8 cellular contexts compared by ENCODE assay signal in genomic region chr19:36572593-36573019, GRCh38. TPM values are rescaled to one million over a fixed set of nuclear protein-coding genes. Genes with fewer than 3 reads are reported as not detected.
DNase-seq lines count a peak whose midpoint lies in the region; ATAC-seq, FAIRE-seq and TF ChIP-seq lines count a peak whose summit lies in the region.

No MANE protein-coding gene starts in this region.

- H3K36me3 ChIP-seq in CD4-positive, CD25-positive, alpha-beta regulatory T cell (ENCODE audit: control insufficient read depth, insufficient read depth, low read length) = peaks cover 32% of the 10 kb centered on the region
- H3K36me3 ChIP-seq in OCI-LY7 (ENCODE audit: insufficient read depth, low read length) = peaks cover 70% of the 10 kb centered on the region
- H3K36me3 ChIP-seq in endothelial cell of umbilical vein (ENCODE audit: control insufficient read depth in 2 of 2, extremely low read depth in 1 of 2, insufficient read depth in 2 of 2, low read length in 2 of 2) = peaks cover 0 to 3% of the 10 kb centered on the region in 2 experiments
- H3K36me3 ChIP-seq in osteoblast (ENCODE audit: insufficient read depth, low read length) = peaks cover 12% of the 10 kb centered on the region

- H4K20me1 ChIP-seq in OCI-LY7 (ENCODE audit: insufficient read depth, low read length) = no peaks in the 10 kb centered on the region
- no peaks in the 10 kb centered on the region for H4K20me1 ChIP-seq in endothelial cell of umbilical vein (replicated peaks; ENCODE audit: control insufficient read depth, extremely low read depth, insufficient read depth, low read length)
- H4K20me1 ChIP-seq in osteoblast (ENCODE audit: insufficient read depth, low read length) = no peaks in the 10 kb centered on the region

- dilution Hi-C loops in endothelial cell of umbilical vein (cut with MboI; ENCODE audit: extremely low pct_ligation_motif_present, low sequenced_read_pairs) = no loop called here

- no peak for TF ChIP-seq POLR2A in endothelial cell of umbilical vein (IDR thresholded peaks at IDR 0.05; ENCODE audit: low read depth, low read length)

- H3K4me1 ChIP-seq in CD4-positive, CD25-positive, alpha-beta regulatory T cell (ENCODE audit: control insufficient read depth, insufficient read depth, low read length, poor library complexity, severe bottlenecking) = peaks cover 21% of the 10 kb centered on the region
- H3K4me1 ChIP-seq in OCI-LY7 (ENCODE audit: insufficient read depth, low read length, poor library complexity, severe bottlenecking) (peaks cover 19% of the 10 kb centered on the region), endothelial cell of umbilical vein (ENCODE audit: control insufficient read depth, extremely low read depth, insufficient read depth, low read length) (peaks cover 8% of the 10 kb centered on the region), osteoblast (ENCODE audit: insufficient read depth, low read length) (peaks cover 12% of the 10 kb centered on the region)

- POLR2A ChIA-PET in OCI-LY7 (lab: Charles Lee) = interaction anchor here (0.7 to 1.1 kb wide), 3 partner anchors 20 to 384 kb away, joined by 3 to 4 read pairs (median 3); partner anchors contain the start of gene ZNF260
- POLR2A ChIA-PET in endothelial cell of umbilical vein (lab: Charles Lee) = interaction anchor here (0.7 to 0.8 kb wide), 2 partner anchors 83 to 154 kb away, joined by 5 read pairs; partner anchors contain the start of gene ZNF566

- no peak for DNase-seq in CD4-positive, CD25-positive, alpha-beta regulatory T cell
- DNase-seq in OCI-LY7 (ENCODE audit: low spot score) (no peak), endothelial cell of umbilical vein (ENCODE audit: low read depth, low spot score) (no peak), osteoblast (ENCODE audit: insufficient read length, low spot score, missing footprints) (no peak), iPS-NIHi11 (ENCODE audit: low spot score) (no peak), kidney glomerular epithelial cell (lab: John Stamatoyannopoulos, UW) (no peak)

- H3K9me1 ChIP-seq in endothelial cell of umbilical vein (replicated peaks; ENCODE audit: control insufficient read depth, extremely low read depth, insufficient read depth, low read length) = no peaks in the 10 kb centered on the region

- H3K4me2 ChIP-seq in OCI-LY7 (ENCODE audit: low read length) (peak overlapping the region; percentile 71), endothelial cell of umbilical vein (ENCODE audit: insufficient read depth, low read length) (peak overlapping the region; percentile 65), osteoblast (ENCODE audit: insufficient read depth, low read length) (peak overlapping the region; percentile 94)

- no peak for ATAC-seq in CD4-positive, CD25-positive, alpha-beta regulatory T cell (ENCODE audit: low read depth in 2 of 2)
- ATAC-seq in HG03280 (IDR thresholded peaks at IDR 0.05; ENCODE audit: unreplicated experiment) = no peak
- no peak for ATAC-seq in HG02852 (IDR thresholded peaks at IDR 0.05; ENCODE audit: unreplicated experiment)

- FAIRE-seq in endothelial cell of umbilical vein (lab: Jason Lieb, UNC) = no peak

- peaks cover 28 to 67% (median 40%) of the 10 kb centered on the region in 4 donors for H3K4me1 Mint-ChIP-seq in CD4-positive, CD25-positive, alpha-beta regulatory T cell

- peak overlapping the region; percentile 94 to 98 (median 96) for H3K4me3 Mint-ChIP-seq in CD4-positive, CD25-positive, alpha-beta regulatory T cell

- H3K9me3 ChIP-seq in CD4-positive, CD25-positive, alpha-beta regulatory T cell (ENCODE audit: control insufficient read depth in 2 of 2, low read length in 2 of 2) = peaks cover 23 to 32% of the 10 kb centered on the region in 2 experiments
- H3K9me3 ChIP-seq in OCI-LY7 (ENCODE audit: low read length) (peaks cover 32% of the 10 kb centered on the region; the same call in 1 of the 2 replicates), endothelial cell of umbilical vein (replicated peaks; ENCODE audit: control insufficient read depth, insufficient read depth, low read length) (no peaks in the 10 kb centered on the region), osteoblast (ENCODE audit: low read depth, low read length) (no peaks in the 10 kb centered on the region)

- H3K27me3 Mint-ChIP-seq in CD4-positive, CD25-positive, alpha-beta regulatory T cell = no peaks in the 10 kb centered on the region

- TF ChIP-seq CTCF in OCI-LY7 (conservative IDR thresholded peaks at IDR 0.05; ENCODE audit: low read length) = no peak
- no peak for TF ChIP-seq CTCF in endothelial cell of umbilical vein (IDR thresholded peaks at IDR 0.05; ENCODE audit: extremely low read depth in 1 of 2, insufficient read depth in 1 of 2, low read depth in 1 of 2, low read length in 2 of 2)
- TF ChIP-seq CTCF in osteoblast (IDR thresholded peaks at IDR 0.05; ENCODE audit: extremely low read depth, low read depth, low read length) = no peak

- no peaks in the 10 kb centered on the region for H3K9me2 ChIP-seq in OCI-LY7 (ENCODE audit: insufficient read depth, low read length)

- peaks cover 0 to 35% (median 6%) of the 10 kb centered on the region in 7 donors for H3K9me3 Mint-ChIP-seq in CD4-positive, CD25-positive, alpha-beta regulatory T cell

- peak overlapping the region; percentile 98 to 99 (median 99) for H3K27ac Mint-ChIP-seq in CD4-positive, CD25-positive, alpha-beta regulatory T cell

- H3K79me2 ChIP-seq in OCI-LY7 (ENCODE audit: insufficient read depth, low read depth, low read length) = peaks cover 30% of the 10 kb centered on the region; the same call in 1 of the 2 replicates
- peaks cover 11% of the 10 kb centered on the region for H3K79me2 ChIP-seq in endothelial cell of umbilical vein (ENCODE audit: control insufficient read depth, insufficient read depth, low read length)
- H3K79me2 ChIP-seq in osteoblast (ENCODE audit: insufficient read depth, low read length) = peaks cover 75% of the 10 kb centered on the region

- peak overlapping the region; percentile 65 for H2AFZ ChIP-seq in OCI-LY7 (ENCODE audit: low read length)
- peak overlapping the region; percentile 30 for H2AFZ ChIP-seq in endothelial cell of umbilical vein (ENCODE audit: low read depth, low read length)
- peak overlapping the region; percentile 99 for H2AFZ ChIP-seq in osteoblast (ENCODE audit: low read length)

- peak overlapping the region; percentile 83 for H3K4me3 ChIP-seq in CD4-positive, CD25-positive, alpha-beta regulatory T cell (ENCODE audit: low read depth, low read length)
- H3K4me3 ChIP-seq in OCI-LY7 (ENCODE audit: low read depth, low read length, poor library complexity, severe bottlenecking) (peak overlapping the region; percentile 91), endothelial cell of umbilical vein (replicated peaks in 1 of 3; ENCODE audit: insufficient read depth in 1 of 3, low read depth in 1 of 3, low read length in 3 of 3) (peak overlapping the region; percentile 3 to 78 (median 57)), osteoblast (ENCODE audit: insufficient read depth, low read length) (peak overlapping the region; percentile 97)

- CTCF ChIA-PET in OCI-LY7 (lab: Charles Lee; ENCODE audit: unreplicated experiment) = no interaction called here
- CTCF ChIA-PET in endothelial cell of umbilical vein (lab: Charles Lee) = interaction anchor here (1.1 to 1.7 kb wide), 3 partner anchors 11 to 194 kb away, joined by 3 to 6 read pairs (median 3); partner anchors contain the start of gene ZFP14

- H3K27ac ChIP-seq in CD4-positive, CD25-positive, alpha-beta regulatory T cell (ENCODE audit: insufficient read depth, low read length, poor library complexity, severe bottlenecking) = peak overlapping the region; percentile 93
- peak overlapping the region; percentile 35 for H3K27ac ChIP-seq in OCI-LY7 (ENCODE audit: low read depth, low read length, poor library complexity, severe bottlenecking)
- peak overlapping the region; percentile 22 for H3K27ac ChIP-seq in endothelial cell of umbilical vein (ENCODE audit: insufficient read depth, low read depth, low read length)
- H3K27ac ChIP-seq in osteoblast (ENCODE audit: low read depth, low read length) = peak overlapping the region; percentile 89

- H3K36me3 Mint-ChIP-seq in CD4-positive, CD25-positive, alpha-beta regulatory T cell = peaks cover 45% of the 10 kb centered on the region

- TSS peak; percentile 85 for BruUV-seq in OCI-LY7 (replicated peaks; lab: Mats Ljungman, UMichigan)
- BruUV-seq in endothelial cell of umbilical vein (replicated peaks; lab: Mats Ljungman, UMichigan) = TSS peak; percentile 60

- intact Hi-C loops in OCI-LY7 (cut with micrococcal nuclease; ENCODE audit: unreplicated experiment) (loop anchor here (2.0 to 5.0 kb wide), 5 partner anchors 44 to 895 kb away; partner anchors contain the start of genes ZNF260, ZNF420, ZNF567 and ZNF569), endothelial cell of umbilical vein (cut with micrococcal nuclease) (loop anchor here (1.0 to 2.0 kb wide), 3 partner anchors 32 to 94 kb away; partner anchors contain the start of genes ZNF260, ZNF382 and ZNF461)

- peak overlapping the region; percentile 36 for H3K9ac ChIP-seq in endothelial cell of umbilical vein (replicated peaks; ENCODE audit: extremely low read depth, insufficient read depth, low read length)

- H3K27me3 ChIP-seq in CD4-positive, CD25-positive, alpha-beta regulatory T cell (ENCODE audit: control insufficient read depth, insufficient read depth, low read length) = no peaks in the 10 kb centered on the region
- no peaks in the 10 kb centered on the region for H3K27me3 ChIP-seq in endothelial cell of umbilical vein (ENCODE audit: control insufficient read depth in 2 of 2, insufficient read depth in 2 of 2, low read length in 2 of 2)
- no peaks in the 10 kb centered on the region for H3K27me3 ChIP-seq in osteoblast (ENCODE audit: insufficient read depth, low read length)

RNA-seq across cellular contexts. Expression of gene ZNF529, which starts 0.5 kb away (rescaled TPM):
- total RNA-seq in CD4-positive, CD25-positive, alpha-beta regulatory T cell = 31.4 TPM
- 1 to 10 TPM; 4.0 to 8.3 (median 5.9) TPM for polyA plus RNA-seq in CD4-positive, CD25-positive, alpha-beta regulatory T cell
- total RNA-seq in OCI-LY7 (2014; rRNA removed; shearing (Covaris generic)) = 9.0 and 11.6 TPM in 2 replicates
- total RNA-seq in OCI-LY7 (2022) (13.4 and 18.6 TPM in 2 replicates), endothelial cell of umbilical vein (5.3 and 8.4 TPM in 2 replicates), osteoblast (11.9 and 13.3 TPM in 2 replicates)
- 4.1 and 4.9 TPM in 2 replicates for polyA plus RNA-seq in endothelial cell of umbilical vein
- polyA plus RNA-seq in endothelial cell of umbilical vein (2011; cell fraction: cytosol; rRNA removed) = 2.4 and 2.7 TPM in 2 replicates
- polyA plus RNA-seq in endothelial cell of umbilical vein (2011; cell fraction: nucleus; rRNA removed) = 7.5 and 9.9 TPM in 2 replicates
- 3.8 and 5.4 TPM in 2 replicates for polyA plus RNA-seq in endothelial cell of umbilical vein (2012)
- 6.7 and 7.6 TPM in 2 replicates for polyA minus RNA-seq in endothelial cell of umbilical vein
- polyA minus RNA-seq in endothelial cell of umbilical vein (2011; cell fraction: cytosol; rRNA and poly(A)+ RNA removed) = 3.0 TPM
- 4.3 and 7.1 TPM in 2 replicates for polyA minus RNA-seq in endothelial cell of umbilical vein (2011; cell fraction: nucleus; rRNA and poly(A)+ RNA removed)

RNA-seq across cellular contexts. Expression of gene ZNF382, which starts 32.5 kb away (rescaled TPM):
- 7.4 TPM for total RNA-seq in CD4-positive, CD25-positive, alpha-beta regulatory T cell
- 1 to 10 TPM; 6.7 to 9.0 (median 9.0) TPM for polyA plus RNA-seq in CD4-positive, CD25-positive, alpha-beta regulatory T cell
- total RNA-seq in OCI-LY7 (2014; rRNA removed; shearing (Covaris generic)) = 1.1 and 2.1 TPM in 2 replicates
- total RNA-seq in OCI-LY7 (2022) (2.1 and 3.2 TPM in 2 replicates), endothelial cell of umbilical vein (4.2 and 4.3 TPM in 2 replicates), osteoblast (12.3 and 16.2 TPM in 2 replicates)
- 1.4 and 1.8 TPM in 2 replicates for polyA plus RNA-seq in endothelial cell of umbilical vein
- polyA plus RNA-seq in endothelial cell of umbilical vein (2011; cell fraction: cytosol; rRNA removed) = 0.65 and 1.1 TPM in 2 replicates
- polyA plus RNA-seq in endothelial cell of umbilical vein (2011; cell fraction: nucleus; rRNA removed) = 3.0 and 3.3 TPM in 2 replicates
- 1.9 and 2.0 TPM in 2 replicates for polyA plus RNA-seq in endothelial cell of umbilical vein (2012)
- polyA minus RNA-seq in endothelial cell of umbilical vein = 4.0 and 4.1 TPM in 2 replicates
- not detected for polyA minus RNA-seq in endothelial cell of umbilical vein (2011; cell fraction: cytosol; rRNA and poly(A)+ RNA removed)
- polyA minus RNA-seq in endothelial cell of umbilical vein (2011; cell fraction: nucleus; rRNA and poly(A)+ RNA removed) = 4.1 and 7.4 TPM in 2 replicates

RNA-seq across cellular contexts. Expression of gene ZNF260, which starts 44.5 kb away (rescaled TPM):
- 3.2 TPM for total RNA-seq in CD4-positive, CD25-positive, alpha-beta regulatory T cell
- 10 to 100 TPM in 2 of 4 donors, 1 to 10 TPM in 2; 5.5 to 11.1 (median 8.3) TPM for polyA plus RNA-seq in CD4-positive, CD25-positive, alpha-beta regulatory T cell
- 9.9 and 11.1 TPM in 2 replicates for total RNA-seq in OCI-LY7 (2014; rRNA removed; shearing (Covaris generic))
- total RNA-seq in OCI-LY7 (2022) = 14.5 and 17.5 TPM in 2 replicates
- 10.5 and 13.9 TPM in 2 replicates for total RNA-seq in endothelial cell of umbilical vein
- 2.4 and 2.7 TPM in 2 replicates for polyA plus RNA-seq in endothelial cell of umbilical vein
- 4.3 TPM in 2 replicates for polyA plus RNA-seq in endothelial cell of umbilical vein (2011; cell fraction: cytosol; rRNA removed)
- polyA plus RNA-seq in endothelial cell of umbilical vein (2011; cell fraction: nucleus; rRNA removed) = 5.4 and 7.0 TPM in 2 replicates
- 8.4 and 12.5 TPM in 2 replicates for polyA plus RNA-seq in endothelial cell of umbilical vein (2012)
- 13.0 and 15.5 TPM in 2 replicates for polyA minus RNA-seq in endothelial cell of umbilical vein
- polyA minus RNA-seq in endothelial cell of umbilical vein (2011; cell fraction: cytosol; rRNA and poly(A)+ RNA removed) = 16.2 TPM
- polyA minus RNA-seq in endothelial cell of umbilical vein (2011; cell fraction: nucleus; rRNA and poly(A)+ RNA removed) = 11.3 and 14.3 TPM in 2 replicates
- total RNA-seq in osteoblast = 15.6 and 35.4 TPM in 2 replicates

Comparison
In these comparisons a context has a peak if more than half of its experiments do, and no peak if none do; other contexts are left out.
1. H3K27ac ChIP-seq: peak in every context shown above with its lines; median percentile 93 in CD4-positive, CD25-positive, alpha-beta regulatory T cell; 89 in osteoblast; 35 in OCI-LY7; 22 in endothelial cell of umbilical vein.
2. H2AFZ ChIP-seq: peak in every context shown above with its lines; median percentile 99 in osteoblast; 65 in OCI-LY7; 30 in endothelial cell of umbilical vein.